12 cellular contexts compared by ENCODE assay signal in the genomic region with DNA sequence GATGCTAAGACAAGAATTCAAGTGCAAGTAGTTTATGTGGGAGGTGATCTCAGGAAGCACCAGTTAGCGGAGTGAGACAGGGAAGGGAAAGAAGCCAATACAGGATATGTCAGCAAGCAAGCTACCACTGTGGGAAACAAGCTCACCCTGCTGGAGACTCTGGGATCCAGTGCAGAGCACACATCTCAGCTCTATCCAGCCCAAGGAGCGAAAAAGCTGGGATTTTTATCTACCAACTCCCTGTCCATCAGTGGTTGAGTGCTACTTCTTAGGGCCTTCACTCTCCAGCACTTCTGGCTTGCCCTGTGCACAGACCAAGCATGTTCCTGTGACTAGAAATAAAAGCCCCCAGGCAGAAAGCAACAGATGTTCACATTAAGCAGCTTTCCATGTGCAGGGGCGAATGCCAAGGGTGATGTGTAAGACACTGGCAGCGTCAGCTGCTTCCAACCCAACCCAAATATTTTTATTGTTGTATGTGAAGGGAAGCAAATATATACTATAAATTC.
DNase-seq lines count a peak whose midpoint lies in the region; ATAC-seq lines count a peak whose summit lies in the region.
"Had no signal": no experiment of that assay in that cellular context is flagged by ENCODE, and none has a peak within 500 bp of the region (broad histone marks: within the 10 kb centered on the region; RNA-seq: fewer than 3 reads in every experiment).

No MANE protein-coding gene starts in this region.

- no peak overlapping the region for H3K27ac Mint-ChIP-seq in stimulated activated naive CD8-positive, alpha-beta T cell treated with anti-CD3 and anti-CD28 coated beads, Interleukin-15, amount 100 ng/mL, for 72 hours
- H3K27ac Mint-ChIP-seq: CD8-positive, alpha-beta T cell had no signal

- H3K4me3 Mint-ChIP-seq in stimulated activated naive CD8-positive, alpha-beta T cell treated with anti-CD3 and anti-CD28 coated beads, Interleukin-15, amount 100 ng/mL, for 72 hours = no peak overlapping the region
- H3K4me3 Mint-ChIP-seq: CD8-positive, alpha-beta T cell; central memory CD8-positive, alpha-beta T cell had no signal

- peaks cover 0 to 4% of the 10 kb centered on the region in 2 donors for H3K9me3 Mint-ChIP-seq in stimulated activated naive CD8-positive, alpha-beta T cell treated with anti-CD3 and anti-CD28 coated beads, Interleukin-15, amount 100 ng/mL, for 72 hours
- H3K9me3 Mint-ChIP-seq: CD8-positive, alpha-beta T cell; central memory CD8-positive, alpha-beta T cell had no signal

- H3K27me3 Mint-ChIP-seq in stimulated activated naive CD8-positive, alpha-beta T cell treated with anti-CD3 and anti-CD28 coated beads, Interleukin-15, amount 100 ng/mL, for 72 hours = peaks cover 21% of the 10 kb centered on the region

- no peak for DNase-seq in stimulated activated naive CD8-positive, alpha-beta T cell treated with anti-CD3 and anti-CD28 coated beads, Interleukin-15, Interleukin-2, amounts not matched to agents 100 U/mL and 50 U/mL, for 24 hours
- DNase-seq in stimulated activated naive CD8-positive, alpha-beta T cell treated with anti-CD3 and anti-CD28 coated beads, Interleukin-15, amount 100 ng/mL, for 72 hours = no peak
- DNase-seq in amniotic stem cell (lab: John Stamatoyannopoulos, UW) (peak; percentile 42), iPS-NIHi7 (ENCODE audit: extremely low spot score) (peak; percentile 58), NCI-H2196 (lab: John Stamatoyannopoulos, UW; ENCODE audit: unreplicated experiment) (no peak), inferior parietal cortex (ENCODE audit: extremely low spot score) (no peak)
- DNase-seq: NCI-H1048; stimulated activated CD4-positive, alpha-beta T cell treated with anti-CD3 and anti-CD28 coated beads, Interleukin-4, amount 100 ng/mL, for 1 hour had no signal

- ATAC-seq in stimulated activated naive CD8-positive, alpha-beta T cell treated with anti-CD3 and anti-CD28 coated beads, Interleukin-15, Interleukin-2, amounts not matched to agents 100 U/mL and 50 U/mL, for 24 hours = peak; percentile 46
- ATAC-seq in stimulated activated naive CD8-positive, alpha-beta T cell treated with anti-CD3 and anti-CD28 coated beads, Interleukin-15, amount 100 ng/mL, for 72 hours = no peak
- ATAC-seq in GM18498 (IDR thresholded peaks at IDR 0.05; ENCODE audit: unreplicated experiment) (no peak), HG03039 (IDR thresholded peaks at IDR 0.05; ENCODE audit: unreplicated experiment) (no peak)
- ATAC-seq: CD8-positive, alpha-beta T cell had no signal

- H3K4me1 Mint-ChIP-seq in stimulated activated naive CD8-positive, alpha-beta T cell treated with anti-CD3 and anti-CD28 coated beads, Interleukin-15, amount 100 ng/mL, for 72 hours = no peaks in the 10 kb centered on the region
- H3K4me1 Mint-ChIP-seq: central memory CD8-positive, alpha-beta T cell had no signal

Comparison
In these comparisons a context has a peak if more than half of its experiments do, and no peak if none do; other contexts are left out.
1. DNase-seq: peak in amniotic stem cell (single experiment) and iPS-NIHi7 (single experiment); none in stimulated activated naive CD8-positive, alpha-beta T cell treated with anti-CD3 and anti-CD28 coated beads, Interleukin-15, Interleukin-2, amounts not matched to agents 100 U/mL and 50 U/mL, for 24 hours (single experiment), stimulated activated naive CD8-positive, alpha-beta T cell treated with anti-CD3 and anti-CD28 coated beads, Interleukin-15, amount 100 ng/mL, for 72 hours (0 of 2), NCI-H2196 (single experiment) and inferior parietal cortex (single experiment).